In the genomic region with DNA sequence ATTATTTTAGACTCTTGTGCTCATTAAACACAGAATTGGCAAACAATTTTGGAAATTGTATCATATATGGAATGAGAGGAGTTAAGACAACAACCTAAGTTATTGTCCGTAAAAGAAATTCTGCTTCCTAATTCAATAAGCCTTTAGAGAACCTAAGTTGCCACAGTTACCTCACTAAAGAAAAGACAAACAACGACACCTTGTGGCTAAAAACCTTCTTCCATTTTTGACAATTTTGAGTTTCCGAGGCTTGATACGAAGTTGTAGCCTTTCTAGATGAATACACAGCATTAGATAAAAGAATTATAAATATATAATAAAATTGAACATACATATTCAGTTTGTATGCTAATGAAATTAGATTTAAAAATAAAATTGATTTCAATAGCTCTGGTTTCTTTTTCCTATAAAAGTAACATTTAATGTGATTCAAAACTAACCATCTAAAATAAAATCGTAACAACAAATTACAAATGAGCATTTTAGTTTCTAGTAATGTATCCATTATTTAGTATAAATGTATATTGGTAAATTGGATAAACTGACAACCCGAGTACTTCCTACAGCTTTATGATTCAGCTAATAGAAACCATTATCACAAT, we compare ENCODE assay signal across 8 cellular contexts.
DNase-seq lines count a peak whose midpoint lies in the region; ATAC-seq and TF ChIP-seq lines count a peak whose summit lies in the region.

No MANE protein-coding gene starts in this region.

- peaks cover under 1% of the 10 kb centered on the region for H3K9me3 Mint-ChIP-seq in memory B cell
- peaks cover 0 to 6% (median 0%) of the 10 kb centered on the region in 9 donors for H3K9me3 Mint-ChIP-seq in naive thymus-derived CD8-positive, alpha-beta T cell

- peaks cover 3% of the 10 kb centered on the region for H3K36me3 Mint-ChIP-seq in memory B cell
- H3K36me3 Mint-ChIP-seq in naive thymus-derived CD8-positive, alpha-beta T cell, result no peaks in the 10 kb centered on the region

- POLR2A ChIA-PET in naive thymus-derived CD8-positive, alpha-beta T cell (lab: Charles Lee), result no interaction called here

- H3K4me3 Mint-ChIP-seq in memory B cell, result no peak overlapping the region
- H3K4me3 Mint-ChIP-seq in naive thymus-derived CD8-positive, alpha-beta T cell, result no peak overlapping the region

- no peaks in the 10 kb centered on the region for H3K4me1 ChIP-seq in breast epithelium

- peak; percentile 7 for DNase-seq in GF-D8 (lab: John Stamatoyannopoulos, UW)
- peak; percentile 35 for DNase-seq in NCI-H345 treated with DMSO at 0.1 percent for 48 hours (lab: John Stamatoyannopoulos, UW; ENCODE audit: unreplicated experiment)
- DNase-seq in breast epithelium (ENCODE audit: low spot score in 2 of 2), result no peak
- peak in 1 of 2 donors; percentile 32 for DNase-seq in memory B cell (ENCODE audit: low spot score in 2 of 2)
- DNase-seq in naive thymus-derived CD8-positive, alpha-beta T cell, result no peak
- no peak for DNase-seq in activated CD8-positive, alpha-beta memory T cell treated with anti-CD3 and anti-CD28 coated beads for 24 hours

- no peaks in the 10 kb centered on the region for H3K27me3 Mint-ChIP-seq in memory B cell
- H3K27me3 Mint-ChIP-seq in naive thymus-derived CD8-positive, alpha-beta T cell, result no peaks in the 10 kb centered on the region

- H3K4me1 Mint-ChIP-seq in memory B cell, result no peaks in the 10 kb centered on the region
- no peaks in the 10 kb centered on the region for H3K4me1 Mint-ChIP-seq in naive thymus-derived CD8-positive, alpha-beta T cell

- no peak overlapping the region for H3K27ac Mint-ChIP-seq in memory B cell
- no peak overlapping the region for H3K27ac Mint-ChIP-seq in naive thymus-derived CD8-positive, alpha-beta T cell

- no peaks in the 10 kb centered on the region for H3K27me3 ChIP-seq in breast epithelium

- H3K4me3 ChIP-seq in breast epithelium, result no peak overlapping the region

- TF ChIP-seq CTCF in breast epithelium (IDR thresholded peaks at IDR 0.05), result peak in 2 of 3 donors; percentile 30 to 34

- intact Hi-C loops in breast epithelium (cut with DNase I; ENCODE audit: low total_unique reads), result no loop called here

- TF ChIP-seq POLR2A in breast epithelium (IDR thresholded peaks at IDR 0.05), result no peak

- H3K9me3 ChIP-seq in breast epithelium, result no peaks in the 10 kb centered on the region

- ATAC-seq in HG02571 (IDR thresholded peaks at IDR 0.05; ENCODE audit: unreplicated experiment) (peak; percentile 56), memory B cell (ENCODE audit: low read depth) (peak; percentile 49), GM19324 (IDR thresholded peaks at IDR 0.05; ENCODE audit: low FRiP score, unreplicated experiment) (no peak)
- no peak for ATAC-seq in naive thymus-derived CD8-positive, alpha-beta T cell

- no peaks in the 10 kb centered on the region for H3K36me3 ChIP-seq in breast epithelium

- no peak overlapping the region for H3K27ac ChIP-seq in breast epithelium

Comparison
In these comparisons a context has a peak if more than half of its experiments do, and no peak if none do; other contexts are left out.
1. DNase-seq: peak in GF-D8 (single experiment) and NCI-H345 treated with DMSO at 0.1 percent for 48 hours (single experiment); none in breast epithelium (0 of 2), naive thymus-derived CD8-positive, alpha-beta T cell (0 of 10) and activated CD8-positive, alpha-beta memory T cell treated with anti-CD3 and anti-CD28 coated beads for 24 hours (single experiment).
2. ATAC-seq: peak in HG02571 (single experiment) and memory B cell (single experiment); none in naive thymus-derived CD8-positive, alpha-beta T cell (0 of 2) and GM19324 (single experiment).